In genomic region chr16:19240494-19240893, GRCh38 we compare ENCODE assay signal across 34 cellular contexts. TPM values are rescaled to one million over a fixed set of nuclear protein-coding genes. Genes with fewer than 3 reads are reported as not detected.
"Had no signal": no experiment of that assay in that cellular context is flagged by ENCODE, and none has a peak within 500 bp of the region (broad histone marks: within the 10 kb centered on the region; RNA-seq: fewer than 3 reads in every experiment).

No MANE protein-coding gene starts in this region.

- H3K36me3 ChIP-seq: pancreas, prostate gland, sigmoid colon, vagina had no signal

- H3K36me3 Mint-ChIP-seq: immature natural killer cell; stimulated activated effector memory CD8-positive, alpha-beta T cell treated with anti-CD3 and anti-CD28 coated beads, Interleukin-12 subunit alpha, Interleukin-12 subunit beta, amount 100 ng/mL, for 72 hours had no signal

- H3K27me3 ChIP-seq: pancreas, sigmoid colon, tibial nerve, vagina had no signal

- FAIRE-seq: islet of Langerhans, pancreas, small intestine had no signal

- ATAC-seq: mucosa of descending colon; naive thymus-derived CD4-positive, alpha-beta T cell; natural killer cell treated with Interleukin-12 subunit alpha and Interleukin-12 subunit beta and Interleukin-15 and Interleukin-18, amount 100 ng/mL, for 72 hours; pancreas; right cardiac atrium; stimulated activated effector memory CD8-positive, alpha-beta T cell treated with anti-CD3 and anti-CD28 coated beads, Interleukin-12 subunit alpha, Interleukin-12 subunit beta, amount 100 ng/mL, for 72 hours; stimulated activated naive CD8-positive, alpha-beta T cell treated with anti-CD3 and anti-CD28 coated beads, Interleukin-15, amount 100 ng/mL, for 72 hours had no signal

- H3K4me1 ChIP-seq: left ventricle myocardium inferior, prostate gland, sigmoid colon, spleen, tibial nerve, vagina had no signal

- H3K9me3 ChIP-seq: pancreas, prostate gland had no signal

- H3K27ac Mint-ChIP-seq: immature natural killer cell; memory B cell; naive thymus-derived CD4-positive, alpha-beta T cell; natural killer cell treated with Interleukin-12 subunit alpha and Interleukin-12 subunit beta and Interleukin-15 and Interleukin-18, amount 100 ng/mL, for 72 hours; stimulated activated effector memory CD8-positive, alpha-beta T cell treated with anti-CD3 and anti-CD28 coated beads, Interleukin-12 subunit alpha, Interleukin-12 subunit beta, amount 100 ng/mL, for 72 hours; stimulated activated naive CD8-positive, alpha-beta T cell treated with anti-CD3 and anti-CD28 coated beads, Interleukin-15, amount 100 ng/mL, for 72 hours; type B pancreatic cell had no signal

- H3K27me3 Mint-ChIP-seq: memory B cell; stimulated activated naive CD8-positive, alpha-beta T cell treated with anti-CD3 and anti-CD28 coated beads, Interleukin-15, amount 100 ng/mL, for 72 hours; type B pancreatic cell had no signal

- H3K4me1 Mint-ChIP-seq: immature natural killer cell; memory B cell; naive thymus-derived CD4-positive, alpha-beta T cell; stimulated activated effector memory CD8-positive, alpha-beta T cell treated with anti-CD3 and anti-CD28 coated beads, Interleukin-12 subunit alpha, Interleukin-12 subunit beta, amount 100 ng/mL, for 72 hours; stimulated activated naive CD8-positive, alpha-beta T cell treated with anti-CD3 and anti-CD28 coated beads, Interleukin-15, amount 100 ng/mL, for 72 hours had no signal

- H3K27ac ChIP-seq: left ventricle myocardium inferior, pancreas, prostate gland, spleen, tibial nerve, vagina had no signal

- H3K4me3 ChIP-seq: left ventricle myocardium inferior, mucosa of descending colon, pancreas, prostate gland, sigmoid colon, spleen, tibial nerve, vagina had no signal

- H3K4me3 Mint-ChIP-seq: immature natural killer cell; memory B cell; naive thymus-derived CD4-positive, alpha-beta T cell; natural killer cell treated with Interleukin-12 subunit alpha and Interleukin-12 subunit beta and Interleukin-15 and Interleukin-18, amount 100 ng/mL, for 72 hours; stimulated activated effector memory CD8-positive, alpha-beta T cell treated with anti-CD3 and anti-CD28 coated beads, Interleukin-12 subunit alpha, Interleukin-12 subunit beta, amount 100 ng/mL, for 72 hours; stimulated activated naive CD8-positive, alpha-beta T cell treated with anti-CD3 and anti-CD28 coated beads, Interleukin-15, amount 100 ng/mL, for 72 hours; type B pancreatic cell had no signal

- DNase-seq: immature natural killer cell; left ventricle myocardium inferior; midbrain; mucosa of descending colon; naive thymus-derived CD4-positive, alpha-beta T cell; nucleus accumbens; posterior cingulate gyrus; retina; right cardiac atrium; sigmoid colon; small intestine; spleen; stimulated activated CD4-positive, alpha-beta T cell treated with anti-CD3 and anti-CD28 coated beads, Interleukin-4, amount 100 ng/mL, for 24 hours; stimulated activated naive CD4-positive, alpha-beta T cell; stimulated activated naive CD8-positive, alpha-beta T cell treated with anti-CD3 and anti-CD28 coated beads, Interleukin-15, amount 100 ng/mL, for 72 hours; substantia nigra had no signal

RNA-seq across cellular contexts. Expression of gene CLEC19A, which starts 45.0 kb away (rescaled TPM):
- total RNA-seq: kidney epithelial cell; left ventricle myocardium inferior; lower leg skin; lung microvascular endothelial cell; mesenteric fat pad; mucosa of descending colon; myocyte; naive thymus-derived CD4-positive, alpha-beta T cell; natural killer cell treated with Interleukin-12 subunit alpha and Interleukin-12 subunit beta and Interleukin-15 and Interleukin-18, amount 100 ng/mL, for 72 hours; osteoblast; right cardiac atrium; sigmoid colon; spleen; temporal lobe; tibial nerve; ureter; vagina had no signal
- polyA plus RNA-seq: immature natural killer cell; naive thymus-derived CD4-positive, alpha-beta T cell; neural cell; pancreas; right cardiac atrium; sigmoid colon; small intestine; spleen had no signal
